In the genomic region with DNA sequence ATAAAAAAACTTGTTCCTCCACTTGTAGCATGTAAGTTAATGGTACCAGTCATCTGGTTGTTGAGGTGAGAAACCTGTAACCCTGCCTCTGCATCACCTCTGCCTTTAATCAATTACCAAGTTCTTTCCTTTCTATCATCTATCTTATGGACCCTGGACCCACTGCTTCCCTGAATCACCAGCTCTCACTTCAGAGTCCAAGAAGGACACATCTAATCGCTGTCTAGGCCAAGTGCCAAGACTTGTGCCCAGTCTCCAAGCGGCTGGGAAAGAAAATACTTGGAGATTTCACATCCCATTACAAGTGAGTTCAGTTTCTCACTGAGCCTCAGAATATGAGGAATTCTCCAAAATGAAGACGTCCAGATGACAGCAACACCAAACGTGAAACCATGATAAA, we compare ENCODE assay signal across 24 cellular contexts. TPM values are rescaled to one million over a fixed set of nuclear protein-coding genes. Genes with fewer than 3 reads are reported as not detected.
"Had no signal": no experiment of that assay in that cellular context is flagged by ENCODE, and none has a peak within 500 bp of the region (broad histone marks: within the 10 kb centered on the region; RNA-seq: fewer than 3 reads in every experiment).

No MANE protein-coding gene starts in this region.

- H3K4me3 ChIP-seq: colonic mucosa, esophagus squamous epithelium, left lung, transverse colon had no signal

- H3K9me3 ChIP-seq: colonic mucosa, esophagus squamous epithelium, left lung, transverse colon had no signal

- DNase-seq: activated B cell treated with CpG ODN at 0.5 μM for 24 hours; activated CD4-positive, alpha-beta T cell treated with anti-CD3 and anti-CD28 coated beads for 36 hours; activated CD8-positive, alpha-beta memory T cell treated with anti-CD3 and anti-CD28 coated beads, Interleukin-2, amount 10 ng/mL, durations not matched to agents 7 days and 5 days; activated CD8-positive, alpha-beta T cell treated with anti-CD3 and anti-CD28 coated beads, Interleukin-2, amount 10 ng/mL, durations not matched to agents 7 days and 5 days; activated T-cell treated with anti-CD3 and anti-CD28 coated beads, Interleukin-2, amount 50 U/mL, for 48 hours; cerebellar nuclear complex; colonic mucosa; effector CD8-positive, alpha-beta T cell; esophagus squamous epithelium; foreskin melanocyte; left lung; naive thymus-derived CD4-positive, alpha-beta T cell; occipital lobe; stimulated activated CD4-positive, alpha-beta T cell treated with anti-CD3 and anti-CD28 coated beads, Interleukin-15, amount 100 ng/mL, for 24 hours; stimulated activated CD4-positive, alpha-beta T cell treated with anti-CD3 and anti-CD28 coated beads, Interleukin-2, amount 100 ng/mL, for 24 hours; stimulated activated naive B cell treated with anti-CD40 and anti-IgM and Interleukin-4, amounts not matched to agents 10 μg/mL and 1 μg/mL and 100 μg/mL, for 72 hours; T-helper 2 cell; transverse colon had no signal

- FAIRE-seq: endometrium, urothelium cell line had no signal

- H3K27ac ChIP-seq: colonic mucosa, epithelial cell of prostate, esophagus squamous epithelium, transverse colon had no signal

- H3K27me3 ChIP-seq: colonic mucosa, left lung, transverse colon had no signal

- H3K4me1 ChIP-seq: colonic mucosa, esophagus squamous epithelium, transverse colon had no signal

- H3K36me3 ChIP-seq: colonic mucosa, esophagus squamous epithelium, left lung, transverse colon had no signal

- ATAC-seq: activated CD4-positive, alpha-beta T cell treated with anti-CD3 and anti-CD28 coated beads for 36 hours; activated CD8-positive, alpha-beta memory T cell treated with anti-CD3 and anti-CD28 coated beads, Interleukin-2, amount 10 ng/mL, durations not matched to agents 7 days and 5 days; activated CD8-positive, alpha-beta T cell treated with anti-CD3 and anti-CD28 coated beads, Interleukin-2, amount 10 ng/mL, durations not matched to agents 7 days and 5 days; activated naive CD4-positive, alpha-beta T cell treated with anti-CD3 and anti-CD28 coated beads, Interleukin-2, amount 50 U/mL, for 72 hours; left lung; naive thymus-derived CD4-positive, alpha-beta T cell; SK-N-SH treated with all-trans-retinoic acid at 6 μM for 48 hours; stimulated activated naive B cell treated with anti-CD40 and anti-IgM and Interleukin-4, amounts not matched to agents 10 μg/mL and 1 μg/mL and 100 μg/mL, for 72 hours had no signal

RNA-seq across cellular contexts. Expression of a gene that starts 26.9 kb away (rescaled TPM):
- polyA plus RNA-seq: neural cell had no signal
